In genomic region chr15:66293419-66294156, GRCh38 we compare ENCODE assay signal across 8 cellular contexts. TPM values are rescaled to one million over a fixed set of nuclear protein-coding genes. Genes with fewer than 3 reads are reported as not detected.
DNase-seq lines count a peak whose midpoint lies in the region; ATAC-seq and TF ChIP-seq lines count a peak whose summit lies in the region.

DIS3L (plus strand) TSS chr15:66293568; CDS start chr15:66293597, 29 bp downstream.

- H3K4me3 Mint-ChIP-seq in CD4-positive, alpha-beta T cell = peak within 1 kb of the TSS; percentile 92

- H3K27ac Mint-ChIP-seq in CD4-positive, alpha-beta T cell = peak within 1 kb of the TSS; percentile 97

- no peaks in the 10 kb centered on the region for H3K9me3 Mint-ChIP-seq in CD4-positive, alpha-beta T cell

- no peaks in the 10 kb centered on the region for H3K27me3 Mint-ChIP-seq in CD4-positive, alpha-beta T cell

- no CpG with 5 or more reads among the region's 92 CpGs for WGBS in gastroesophageal sphincter (ENCODE audit: low coverage in 1 of 2), 2 donors

- H3K9me3 ChIP-seq in CD4-positive, alpha-beta T cell (ENCODE audit: control insufficient read depth, low read length) = no peaks in the 10 kb centered on the region
- H3K9me3 ChIP-seq in SJCRH30 (replicated peaks) (no peaks in the 10 kb centered on the region), gastroesophageal sphincter (no peaks in the 10 kb centered on the region)

- intact Hi-C loops in CD4-positive, alpha-beta T cell (cut with DNase I, micrococcal nuclease) = loop anchor here (2.0 to 10.0 kb wide), 4 partner anchors 64 to 409 kb away; partner anchors contain the start of genes MAP2K1 (in 1 of the 2), SNAPC5 (in 1 of the 2) and TIPIN (in 1 of the 2)

- no peak for TF ChIP-seq EP300 in gastroesophageal sphincter (IDR thresholded peaks at IDR 0.05)

- H3K36me3 ChIP-seq in SJCRH30 (peaks cover 14% of the 10 kb centered on the region; the same call in 1 of the 2 replicates), gastroesophageal sphincter (peaks cover 0 to 6% of the 10 kb centered on the region in 2 donors)

- no peaks in the 10 kb centered on the region for H3K27me3 ChIP-seq in CD4-positive, alpha-beta T cell (ENCODE audit: control insufficient read depth, insufficient read depth, low read length)
- H3K27me3 ChIP-seq in SJCRH30 (no peaks in the 10 kb centered on the region), gastroesophageal sphincter (no peaks in the 10 kb centered on the region)

- peak within 1 kb of the TSS; percentile 80 for H3K27ac ChIP-seq in CD4-positive, alpha-beta T cell (ENCODE audit: low read depth, low read length)
- H3K27ac ChIP-seq in SJCRH30 = peak within 1 kb of the TSS; percentile 96
- peak within 1 kb of the TSS; percentile 86 to 96 (median 88) for H3K27ac ChIP-seq in gastroesophageal sphincter
- H3K27ac ChIP-seq in temporal lobe (ENCODE audit: low read depth, low read length) = peak within 1 kb of the TSS; percentile 85

- POLR2A ChIA-PET in CD4-positive, alpha-beta T cell (lab: Charles Lee) = interaction anchor here (0.6 to 1.9 kb wide), 12 partner anchors 9 to 425 kb away, joined by 3 to 12 read pairs (median 5); partner anchors contain the start of genes MAP2K1, RAB11A, RPL4 and SNAPC5

- peak; percentile 36 to 71 (median 50) for DNase-seq in CD4-positive, alpha-beta T cell
- DNase-seq in SJCRH30 (peak; percentile 91), occipital lobe (lab: John Stamatoyannopoulos, UW) (peak; percentile 64)
- peak; percentile 40 for DNase-seq in activated gamma-delta T cell treated with anti-CD3 and anti-CD28 coated beads, Interleukin-2, amount 50 U/mL, for 16 hours (ENCODE audit: low read depth)

- H3K4me3 ChIP-seq in SJCRH30 (peak within 1 kb of the TSS; percentile 75), gastroesophageal sphincter (peak within 1 kb of the TSS; percentile 73 to 83)

- ATAC-seq in CD4-positive, alpha-beta T cell (ENCODE audit: poor library complexity) = peak; percentile 72
- peak; percentile 70 for ATAC-seq in GM19395 (IDR thresholded peaks at IDR 0.05; ENCODE audit: unreplicated experiment)
- ATAC-seq in HG03565 (IDR thresholded peaks at IDR 0.05; ENCODE audit: unreplicated experiment) = peak; percentile 43
- peak; percentile 89 for ATAC-seq in gastroesophageal sphincter

- H3K4me1 Mint-ChIP-seq in CD4-positive, alpha-beta T cell (ENCODE audit: low read depth) = peaks cover 49% of the 10 kb centered on the region

- TF ChIP-seq POLR2A in gastroesophageal sphincter (IDR thresholded peaks at IDR 0.05) = peak; percentile 38 to 44

- no peak for TF ChIP-seq CTCF in CD4-positive, alpha-beta T cell (IDR thresholded peaks at IDR 0.05)
- peak in 1 of 4 experiments; percentile 22 for TF ChIP-seq CTCF in gastroesophageal sphincter (IDR thresholded peaks at IDR 0.05)

- H3K36me3 Mint-ChIP-seq in CD4-positive, alpha-beta T cell (ENCODE audit: low read depth) = peaks cover 21% of the 10 kb centered on the region

- H3K4me1 ChIP-seq in SJCRH30 (peaks cover 42% of the 10 kb centered on the region), gastroesophageal sphincter (peaks cover 0 to 57% (median 9%) of the 10 kb centered on the region in 3 donors)

- CTCF ChIA-PET in CD4-positive, alpha-beta T cell (lab: Charles Lee) = interaction anchor here (0.9 to 2.2 kb wide), 2 partner anchors 93 to 205 kb away, joined by 3 to 13 read pairs; partner anchors contain the start of gene SNAPC5

RNA-seq across cellular contexts. Expression of gene DIS3L, which starts in this region (rescaled TPM):
- total RNA-seq in CD4-positive, alpha-beta T cell = 10 to 100 TPM; 22.6 to 24.3 TPM
- total RNA-seq in SJCRH30 (2014; rRNA removed; shearing (Covaris generic)) = 123 and 138 TPM in 2 replicates
- total RNA-seq in gastroesophageal sphincter (10 to 100 TPM; 33.9 to 40.0 (median 35.2) TPM), occipital lobe (32.1 TPM), temporal lobe (25.6 TPM)

Comparison
In these comparisons a context has a peak if more than half of its experiments do, and no peak if none do; other contexts are left out.
1. Peak in every context shown above with its lines: DNase-seq, ATAC-seq, H3K4me3 ChIP-seq and H3K27ac ChIP-seq.
2. DNase-seq: peak in every context shown above with its lines; median percentile 91 in SJCRH30; 64 in occipital lobe; 50 in CD4-positive, alpha-beta T cell; 40 in activated gamma-delta T cell treated with anti-CD3 and anti-CD28 coated beads, Interleukin-2, amount 50 U/mL, for 16 hours.